19 cellular contexts compared by ENCODE assay signal in the genomic region with DNA sequence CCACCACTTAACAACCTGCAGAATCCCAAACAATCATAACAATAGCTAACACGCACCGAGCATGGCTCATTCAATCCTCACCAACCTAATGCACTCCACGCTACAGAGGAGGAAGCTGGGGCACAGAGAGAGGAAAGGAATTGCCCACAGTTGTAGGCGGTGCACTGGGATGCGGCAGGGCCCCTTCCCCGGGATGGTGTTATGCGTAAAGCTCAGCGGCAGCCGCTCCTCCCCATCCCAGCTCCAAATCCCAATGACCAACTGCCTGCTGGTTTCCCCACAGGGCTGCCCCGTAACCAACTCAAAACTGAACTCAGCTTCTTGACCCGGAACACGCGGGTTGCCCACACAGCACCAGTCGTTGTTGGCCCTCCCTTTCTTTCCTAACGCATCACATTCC. TPM values are rescaled to one million over a fixed set of nuclear protein-coding genes. Genes with fewer than 3 reads are reported as not detected.
"Had no signal": no experiment of that assay in that cellular context is flagged by ENCODE, and none has a peak within 500 bp of the region (broad histone marks: within the 10 kb centered on the region; RNA-seq: fewer than 3 reads in every experiment).

No MANE protein-coding gene starts in this region.

- H3K9me3 Mint-ChIP-seq: activated CD4-positive, alpha-beta memory T cell treated with anti-CD3 and anti-CD28 coated beads for 36 hours; activated naive CD4-positive, alpha-beta T cell treated with anti-CD3 and anti-CD28 coated beads, Interleukin-2, amount 50 U/mL, for 72 hours; activated T-helper 2 cell treated with anti-CD3 and anti-CD28 coated beads, Interferon-gamma antibody, Interleukin-2, Interleukin-4, amounts not matched to agents 10 μg/mL and 5 μg/mL and 100 μg/mL, durations not matched to agents 14 hours and 24 hours and 36 hours; neural crest cell; stimulated activated effector memory CD8-positive, alpha-beta T cell treated with anti-CD3 and anti-CD28 coated beads, Interleukin-12 subunit alpha, Interleukin-12 subunit beta, amount 100 ng/mL, for 72 hours had no signal

- H3K27ac ChIP-seq: coronary artery, esophagus squamous epithelium, pancreas, thoracic aorta, VCaP had no signal

- H3K4me1 Mint-ChIP-seq: activated CD8-positive, alpha-beta memory T cell treated with anti-CD3 and anti-CD28 coated beads, Interleukin-2, amount 10 ng/mL, durations not matched to agents 7 days and 5 days; stimulated activated effector memory CD8-positive, alpha-beta T cell treated with anti-CD3 and anti-CD28 coated beads, Interleukin-12 subunit alpha, Interleukin-12 subunit beta, amount 100 ng/mL, for 72 hours had no signal

- H3K9me3 ChIP-seq: esophagus squamous epithelium, pancreas, thoracic aorta had no signal

- H3K4me3 ChIP-seq: coronary artery, esophagus squamous epithelium, pancreas, thoracic aorta had no signal

- H3K36me3 Mint-ChIP-seq: activated CD4-positive, alpha-beta memory T cell treated with anti-CD3 and anti-CD28 coated beads for 36 hours; activated CD8-positive, alpha-beta memory T cell treated with anti-CD3 and anti-CD28 coated beads, Interleukin-2, amount 10 ng/mL, durations not matched to agents 7 days and 5 days; activated naive CD4-positive, alpha-beta T cell treated with anti-CD3 and anti-CD28 coated beads, Interleukin-2, amount 50 U/mL, for 72 hours; stimulated activated effector memory CD8-positive, alpha-beta T cell treated with anti-CD3 and anti-CD28 coated beads, Interleukin-12 subunit alpha, Interleukin-12 subunit beta, amount 100 ng/mL, for 72 hours had no signal

- H3K27me3 ChIP-seq: esophagus squamous epithelium, pancreas had no signal

- H3K27ac Mint-ChIP-seq: activated CD4-positive, alpha-beta memory T cell treated with anti-CD3 and anti-CD28 coated beads for 36 hours; activated CD8-positive, alpha-beta memory T cell treated with anti-CD3 and anti-CD28 coated beads, Interleukin-2, amount 10 ng/mL, durations not matched to agents 7 days and 5 days; activated naive CD4-positive, alpha-beta T cell treated with anti-CD3 and anti-CD28 coated beads, Interleukin-2, amount 50 U/mL, for 72 hours; activated T-helper 2 cell treated with anti-CD3 and anti-CD28 coated beads, Interferon-gamma antibody, Interleukin-2, Interleukin-4, amounts not matched to agents 10 μg/mL and 5 μg/mL and 100 μg/mL, durations not matched to agents 14 hours and 24 hours and 36 hours; stimulated activated effector memory CD8-positive, alpha-beta T cell treated with anti-CD3 and anti-CD28 coated beads, Interleukin-12 subunit alpha, Interleukin-12 subunit beta, amount 100 ng/mL, for 72 hours had no signal

- FAIRE-seq: endothelial cell of umbilical vein, pancreas had no signal

- DNase-seq: activated CD4-positive, alpha-beta memory T cell treated with anti-CD3 and anti-CD28 coated beads for 36 hours; activated CD8-positive, alpha-beta memory T cell treated with anti-CD3 and anti-CD28 coated beads, Interleukin-2, amount 10 ng/mL, durations not matched to agents 7 days and 5 days; activated T-cell treated with anti-CD3 and anti-CD28 coated beads, Interleukin-2, amount 50 U/mL, for 1 hour; caudate nucleus; effector CD4-positive, alpha-beta T cell; esophagus squamous epithelium; hippocampal formation; kidney glomerular epithelial cell; pancreas; stimulated activated CD4-positive, alpha-beta T cell treated with anti-CD3 and anti-CD28 coated beads, Interleukin-12 subunit alpha, Interleukin-12 subunit beta, amount 100 ng/mL, for 4 hours; T-helper 1 cell had no signal

- H3K4me1 ChIP-seq: esophagus squamous epithelium, pancreas had no signal

- H3K36me3 ChIP-seq: esophagus squamous epithelium, pancreas, thoracic aorta had no signal

- H3K4me3 Mint-ChIP-seq: activated CD4-positive, alpha-beta memory T cell treated with anti-CD3 and anti-CD28 coated beads for 36 hours; activated CD8-positive, alpha-beta memory T cell treated with anti-CD3 and anti-CD28 coated beads, Interleukin-2, amount 10 ng/mL, durations not matched to agents 7 days and 5 days; neural crest cell; stimulated activated effector memory CD8-positive, alpha-beta T cell treated with anti-CD3 and anti-CD28 coated beads, Interleukin-12 subunit alpha, Interleukin-12 subunit beta, amount 100 ng/mL, for 72 hours had no signal

- ATAC-seq: activated CD8-positive, alpha-beta memory T cell treated with anti-CD3 and anti-CD28 coated beads, Interleukin-2, amount 10 ng/mL, durations not matched to agents 7 days and 5 days; activated naive CD4-positive, alpha-beta T cell treated with anti-CD3 and anti-CD28 coated beads, Interleukin-2, amount 50 U/mL, for 72 hours; stimulated activated effector memory CD8-positive, alpha-beta T cell treated with anti-CD3 and anti-CD28 coated beads, Interleukin-12 subunit alpha, Interleukin-12 subunit beta, amount 100 ng/mL, for 72 hours had no signal

RNA-seq across cellular contexts. Expression of a gene that starts 42.2 kb away (rescaled TPM):
- total RNA-seq: activated CD4-positive, alpha-beta memory T cell treated with anti-CD3 and anti-CD28 coated beads for 36 hours; activated CD8-positive, alpha-beta memory T cell treated with anti-CD3 and anti-CD28 coated beads, Interleukin-2, amount 10 ng/mL, durations not matched to agents 7 days and 5 days; endothelial cell of umbilical vein had no signal
